10 cellular contexts compared by ENCODE assay signal in the genomic region with DNA sequence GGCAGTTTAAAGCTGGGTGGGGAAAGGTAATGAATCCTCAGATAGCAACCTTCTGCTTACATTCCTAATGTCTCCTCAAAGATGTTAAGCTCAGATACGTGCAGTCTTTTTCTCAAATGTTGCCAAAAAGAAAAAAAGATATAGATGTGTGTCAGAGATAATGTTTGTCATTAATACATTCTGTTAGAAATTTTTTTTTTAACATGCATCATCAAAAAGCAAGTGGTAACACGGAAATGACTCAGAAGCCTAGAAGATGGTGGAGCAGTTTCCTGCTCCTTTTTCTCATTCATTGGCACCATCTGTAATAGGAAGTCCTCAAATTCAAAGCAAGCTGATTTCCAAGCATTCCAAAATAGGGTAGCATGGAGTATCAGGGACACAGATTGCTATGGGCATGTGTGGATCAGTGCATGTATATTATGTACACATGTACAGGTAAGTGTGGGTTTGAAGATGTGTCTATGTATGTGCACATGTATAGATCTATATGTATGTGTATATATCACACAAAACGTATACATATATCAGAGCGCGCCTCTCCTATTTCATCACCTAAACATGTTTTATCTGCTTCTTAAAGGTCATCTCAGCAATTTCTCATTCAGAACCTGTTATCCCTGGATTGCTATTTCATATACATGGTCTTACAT.
DNase-seq lines count a peak whose midpoint lies in the region; ATAC-seq and TF ChIP-seq lines count a peak whose summit lies in the region.
"Had no signal": no experiment of that assay in that cellular context is flagged by ENCODE, and none has a peak within 500 bp of the region (broad histone marks: within the 10 kb centered on the region; RNA-seq: fewer than 3 reads in every experiment).

No MANE protein-coding gene starts in this region.

- H3K9ac ChIP-seq in IMR-90 (ENCODE audit: low read depth, low read length) = no peak overlapping the region

- H2AK9ac ChIP-seq in IMR-90 (replicated peaks; ENCODE audit: low read depth, low read length, poor library complexity) = no peak overlapping the region

- no peak overlapping the region for H3K4me3 ChIP-seq in CD4-positive, CD25-positive, alpha-beta regulatory T cell (ENCODE audit: low read depth, low read length)
- H3K4me3 ChIP-seq in IMR-90 (ENCODE audit: insufficient read depth, low read depth, low read length) (no peak overlapping the region), brain microvascular endothelial cell (ENCODE audit: low read depth, low read length) (no peak overlapping the region), muscle layer of duodenum (ENCODE audit: low read depth in 1 of 2, low read length in 2 of 2) (no peak overlapping the region)

- no peak overlapping the region for H4K5ac ChIP-seq in IMR-90 (ENCODE audit: low read depth, low read length)

- no peak overlapping the region for H3K18ac ChIP-seq in IMR-90 (ENCODE audit: low read depth, low read length)

- H4K20me1 ChIP-seq in IMR-90 (ENCODE audit: insufficient read depth, low read length) = no peaks in the 10 kb centered on the region

- H3K4me2 ChIP-seq in IMR-90 (ENCODE audit: low read depth, low read length) = no peak overlapping the region

- H3K27me3 Mint-ChIP-seq in CD4-positive, CD25-positive, alpha-beta regulatory T cell = no peaks in the 10 kb centered on the region

- no peak overlapping the region for H2AFZ ChIP-seq in IMR-90 (replicated peaks; ENCODE audit: low read length, poor library complexity)

- intact Hi-C loops in IMR-90 (cut with micrococcal nuclease) = loop anchor here (2.0 to 5.0 kb wide), 2 partner anchors 127 to 712 kb away; no protein-coding TSS in a partner anchor

- no peaks in the 10 kb centered on the region for H3K4me1 ChIP-seq in CD4-positive, CD25-positive, alpha-beta regulatory T cell (ENCODE audit: control insufficient read depth, insufficient read depth, low read length, poor library complexity, severe bottlenecking)
- peaks cover 1% of the 10 kb centered on the region; the same call in 1 of the 2 replicates for H3K4me1 ChIP-seq in IMR-90 (ENCODE audit: control insufficient read depth, insufficient read depth, low read length)
- H3K4me1 ChIP-seq in muscle layer of duodenum (ENCODE audit: control insufficient read depth in 1 of 2, insufficient read depth in 2 of 2, low read length in 2 of 2) = no peaks in the 10 kb centered on the region

- peak overlapping the region; percentile 0 to 47 (median 38) for H3K27ac Mint-ChIP-seq in CD4-positive, CD25-positive, alpha-beta regulatory T cell

- H2BK5ac ChIP-seq in IMR-90 (ENCODE audit: low read depth, low read length, poor library complexity, severe bottlenecking) = peak overlapping the region; percentile 18

- no peak overlapping the region for H3K14ac ChIP-seq in IMR-90 (replicated peaks; ENCODE audit: low read depth, low read length)

- no peak overlapping the region for H2BK20ac ChIP-seq in IMR-90 (ENCODE audit: low read depth, low read length)

- H3K9me1 ChIP-seq in IMR-90 (ENCODE audit: insufficient read depth, low read length) = peaks cover 7% of the 10 kb centered on the region; the same call in 1 of the 2 replicates

- DNase-seq in CD4-positive, CD25-positive, alpha-beta regulatory T cell = peak in 2 of 3 donors; percentile 21 to 44
- DNase-seq in IMR-90 (peak; percentile 61), brain microvascular endothelial cell (peak; percentile 28), NCI-H524 (lab: John Stamatoyannopoulos, UW) (no peak), left lobe of liver (ENCODE audit: low spot score) (no peak)
- DNase-seq: DMS 273 treated with DMSO at 0.1 percent for 48 hours, NCI-H69 had no signal

- no peak for TF ChIP-seq POLR2A in IMR-90 (IDR thresholded peaks at IDR 0.05; ENCODE audit: low read depth, low read length)

- CTCF ChIA-PET in IMR-90 (lab: Yijun Ruan, JAX) = interaction anchor here (1.0 to 1.4 kb wide), 2 partner anchors 10 to 44 kb away, joined by 3 to 4 read pairs; no protein-coding TSS in a partner anchor

- H2BK120ac ChIP-seq in IMR-90 (ENCODE audit: low read depth, low read length) = no peak overlapping the region

- no peak overlapping the region for H3K27ac ChIP-seq in CD4-positive, CD25-positive, alpha-beta regulatory T cell (ENCODE audit: insufficient read depth, low read length, poor library complexity, severe bottlenecking)
- no peak overlapping the region for H3K27ac ChIP-seq in IMR-90 (ENCODE audit: insufficient read depth, low read length)
- peak overlapping the region; percentile 1 for H3K27ac ChIP-seq in brain microvascular endothelial cell
- H3K27ac ChIP-seq in muscle layer of duodenum (ENCODE audit: low read length) = peak overlapping the region; percentile 52

- WGBS in IMR-90 (ENCODE audit: extremely low coverage in 2 of 2, insufficient read length in 1 of 2), 2 experiments = no CpG with 5 or more reads among the region's 5 CpGs

- in situ Hi-C loops in IMR-90 (cut with MboI; ENCODE audit: low sequenced_read_pairs) = no loop called here
- in situ Hi-C loops in brain microvascular endothelial cell (cut with HindIII; ENCODE audit: low pct_ligation_motif_present, low sequenced_read_pairs) = no loop called here

- peaks cover 61% of the 10 kb centered on the region for H3K36me3 Mint-ChIP-seq in CD4-positive, CD25-positive, alpha-beta regulatory T cell

- peaks cover 28 to 42% of the 10 kb centered on the region in 2 experiments for H3K79me1 ChIP-seq in IMR-90 (ENCODE audit: low read depth in 1 of 2, low read length in 2 of 2)

- no peak overlapping the region for H4K8ac ChIP-seq in IMR-90 (ENCODE audit: low read depth in 2 of 2, low read length in 2 of 2)

- no peaks in the 10 kb centered on the region for H3K9me3 ChIP-seq in CD4-positive, CD25-positive, alpha-beta regulatory T cell (ENCODE audit: control insufficient read depth in 2 of 2, low read length in 2 of 2)
- H3K9me3 ChIP-seq in IMR-90 (ENCODE audit: control insufficient read depth, insufficient read depth, low read length) (no peaks in the 10 kb centered on the region), muscle layer of duodenum (ENCODE audit: control insufficient read depth in 1 of 2, low read length in 2 of 2) (no peaks in the 10 kb centered on the region)

- no peak for TF ChIP-seq RAD21 in IMR-90 (IDR thresholded peaks at IDR 0.05; ENCODE audit: low read length)

- H3K36me3 ChIP-seq in CD4-positive, CD25-positive, alpha-beta regulatory T cell (ENCODE audit: control insufficient read depth, insufficient read depth, low read length) = peaks cover 61% of the 10 kb centered on the region
- peaks cover 58% of the 10 kb centered on the region for H3K36me3 ChIP-seq in IMR-90 (ENCODE audit: control insufficient read depth, insufficient read depth, low read length)
- peaks cover 57% of the 10 kb centered on the region for H3K36me3 ChIP-seq in brain microvascular endothelial cell (replicated peaks)
- peaks cover 46 to 60% of the 10 kb centered on the region in 2 donors for H3K36me3 ChIP-seq in muscle layer of duodenum (ENCODE audit: control insufficient read depth in 1 of 2, insufficient read depth in 2 of 2, low read length in 2 of 2)

- H2BK15ac ChIP-seq in IMR-90 (ENCODE audit: low read depth, low read length) = no peak overlapping the region

- no peak overlapping the region for H3K56ac ChIP-seq in IMR-90 (ENCODE audit: extremely low read depth, insufficient read depth, low read length)

- no peaks in the 10 kb centered on the region for H3K9me3 Mint-ChIP-seq in CD4-positive, CD25-positive, alpha-beta regulatory T cell

- H3K23ac ChIP-seq in IMR-90 (ENCODE audit: low read depth, low read length) = no peak overlapping the region

- TF ChIP-seq CTCF in IMR-90 (conservative IDR thresholded peaks at IDR 0.05; ENCODE audit: low read depth, low read length) = no peak
- no peak for TF ChIP-seq CTCF in brain microvascular endothelial cell (IDR thresholded peaks at IDR 0.05; ENCODE audit: low read depth, low read length, missing control alignments)

- no peak overlapping the region for H3K4ac ChIP-seq in IMR-90 (ENCODE audit: low read depth, low read length)

- dilution Hi-C loops in IMR-90 (cut with HindIII; ENCODE audit: low sequenced_read_pairs, unreplicated experiment) = no loop called here

- BruUV-seq in IMR-90 (replicated peaks; lab: Mats Ljungman, UMichigan) = no TSS peak

- no peaks in the 10 kb centered on the region for H3K27me3 ChIP-seq in CD4-positive, CD25-positive, alpha-beta regulatory T cell (ENCODE audit: control insufficient read depth, insufficient read depth, low read length)
- H3K27me3 ChIP-seq in IMR-90 (ENCODE audit: control insufficient read depth, insufficient read depth, low read length) = no peaks in the 10 kb centered on the region
- H3K27me3 ChIP-seq in brain microvascular endothelial cell (replicated peaks) = no peaks in the 10 kb centered on the region
- H3K27me3 ChIP-seq in muscle layer of duodenum (ENCODE audit: low read depth, low read length) = no peaks in the 10 kb centered on the region

- peaks cover 7 to 16% (median 11%) of the 10 kb centered on the region in 4 donors for H3K4me1 Mint-ChIP-seq in CD4-positive, CD25-positive, alpha-beta regulatory T cell

- peak; percentile 66 to 70 for ATAC-seq in CD4-positive, CD25-positive, alpha-beta regulatory T cell (ENCODE audit: low read depth in 2 of 2)
- no peak for ATAC-seq in IMR-90 (ENCODE audit: low read depth)
- no peak for ATAC-seq in GM18498 (IDR thresholded peaks at IDR 0.05; ENCODE audit: unreplicated experiment)
- no peak for ATAC-seq in left lobe of liver
- ATAC-seq in HG02678 (IDR thresholded peaks at IDR 0.05; ENCODE audit: unreplicated experiment) = no peak

- H3K4me3 Mint-ChIP-seq in CD4-positive, CD25-positive, alpha-beta regulatory T cell = no peak overlapping the region

- no peak overlapping the region for H2AK5ac ChIP-seq in IMR-90 (ENCODE audit: low read depth, low read length)

- POLR2A ChIA-PET in IMR-90 (lab: Charles Lee; ENCODE audit: unreplicated experiment) = no interaction called here

- H4K91ac ChIP-seq in IMR-90 (ENCODE audit: insufficient read depth, low read depth, low read length) = no peak overlapping the region

TF ChIP-seq in IMR-90, 13 proteins besides CTCF, POLR2A, EP300 and RAD21:
- TF ChIP-seq MAFK (IDR thresholded peaks at IDR 0.05; ENCODE audit: low read depth, low read length) (peak; percentile 61), USF2 (IDR thresholded peaks at IDR 0.05; ENCODE audit: low read depth, low read length) (no peak), MXI1 (IDR thresholded peaks at IDR 0.05; ENCODE audit: borderline replicate concordance, low read depth, low read length) (no peak)

Comparison
In these comparisons a context has a peak if more than half of its experiments do, and no peak if none do; other contexts are left out.
1. ATAC-seq: peak in CD4-positive, CD25-positive, alpha-beta regulatory T cell (2 of 2); none in IMR-90 (single experiment), GM18498 (single experiment), left lobe of liver (single experiment) and HG02678 (single experiment).
2. DNase-seq: peak in CD4-positive, CD25-positive, alpha-beta regulatory T cell (2 of 3), IMR-90 (single experiment) and brain microvascular endothelial cell (single experiment); none in NCI-H524 (0 of 2) and left lobe of liver (single experiment).
3. H3K27ac ChIP-seq: peak in brain microvascular endothelial cell (single experiment) and muscle layer of duodenum (single experiment); none in CD4-positive, CD25-positive, alpha-beta regulatory T cell (single experiment) and IMR-90 (single experiment).